ENCODE assay signal across 10 cellular contexts in the genomic region with DNA sequence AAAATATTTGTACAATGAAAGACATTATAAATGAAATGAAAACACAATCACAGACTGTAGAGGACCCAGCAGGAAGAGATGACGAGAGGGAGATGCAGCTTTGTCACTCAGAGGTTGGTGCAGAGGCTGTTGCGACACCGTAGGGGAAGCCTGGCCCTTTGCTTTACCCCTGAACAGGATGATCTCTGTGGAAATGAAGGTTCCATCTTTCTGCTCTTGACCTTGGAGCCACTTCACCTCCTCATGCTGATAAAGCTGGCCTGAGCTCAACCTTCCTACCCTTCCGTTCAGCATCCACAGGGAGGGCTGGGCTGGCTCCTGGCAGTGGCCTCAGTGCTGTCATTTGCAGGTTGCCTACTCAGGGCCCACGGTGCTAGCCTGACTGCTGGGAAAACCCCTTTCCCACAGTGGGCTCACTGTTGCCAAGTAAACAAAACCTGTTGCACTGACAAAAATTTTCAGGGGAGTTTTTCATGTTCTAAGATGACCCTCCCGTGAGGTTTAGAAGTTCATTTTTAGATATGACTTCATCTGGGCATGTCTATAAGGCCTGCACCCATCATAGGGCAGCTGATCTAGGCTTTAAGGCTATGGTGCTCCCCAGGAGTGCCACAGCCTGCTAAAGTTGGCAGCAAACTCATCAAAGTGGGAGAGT. TPM values are rescaled to one million over a fixed set of nuclear protein-coding genes. Genes with fewer than 3 reads are reported as not detected.
DNase-seq lines count a peak whose midpoint lies in the region; ATAC-seq, FAIRE-seq and TF ChIP-seq lines count a peak whose summit lies in the region.
"Had no signal": no experiment of that assay in that cellular context is flagged by ENCODE, and none has a peak within 500 bp of the region (broad histone marks: within the 10 kb centered on the region; RNA-seq: fewer than 3 reads in every experiment).

No MANE protein-coding gene starts in this region.

- H3K36me3 Mint-ChIP-seq in stimulated activated naive CD8-positive, alpha-beta T cell treated with anti-CD3 and anti-CD28 coated beads, Interleukin-15, Interleukin-2, amounts not matched to agents 100 ng/mL and 50 ng/mL, for 24 hours (ENCODE audit: low read depth), result no peaks in the 10 kb centered on the region

- no peak for DNase-seq in GM12891 (ENCODE audit: insufficient read length, low spot score)
- DNase-seq in HL-60 (ENCODE audit: low read depth in 1 of 2, low spot score in 1 of 2), result peak; percentile 56 to 71
- DNase-seq in activated T-helper 9 cell treated with anti-CD3 and anti-CD28 coated beads, Interleukin-2, amount 50 U/mL, for 16 hours (ENCODE audit: low read depth), result peak; percentile 20
- no peak for DNase-seq in head of caudate nucleus
- no peak for DNase-seq in NCI-H2171 (lab: John Stamatoyannopoulos, UW)
- no peak for DNase-seq in RKO (ENCODE audit: low spot score)

- intact Hi-C loops in head of caudate nucleus (cut with DNase I), result no loop called here

- TF ChIP-seq POLR2A in GM12891 (IDR thresholded peaks at IDR 0.05; ENCODE audit: low read depth, low read length), result peak; percentile 96

- peak; percentile 69 for ATAC-seq in GM21423 (IDR thresholded peaks at IDR 0.05; ENCODE audit: unreplicated experiment)

- peak overlapping the region; percentile 72 for H3K4me3 Mint-ChIP-seq in stimulated activated naive CD8-positive, alpha-beta T cell treated with anti-CD3 and anti-CD28 coated beads, Interleukin-15, Interleukin-2, amounts not matched to agents 100 ng/mL and 50 ng/mL, for 24 hours

- FAIRE-seq in GM12891 (lab: Jason Lieb, UNC), result peak; percentile 93

- no peaks in the 10 kb centered on the region for H3K27me3 ChIP-seq in HL-60 (ENCODE audit: insufficient read depth, poor library complexity, severe bottlenecking)
- H3K27me3 ChIP-seq: cardiac muscle cell had no signal

- no peaks in the 10 kb centered on the region for H3K27me3 Mint-ChIP-seq in stimulated activated naive CD8-positive, alpha-beta T cell treated with anti-CD3 and anti-CD28 coated beads, Interleukin-15, Interleukin-2, amounts not matched to agents 100 ng/mL and 50 ng/mL, for 24 hours

- H3K4me3 ChIP-seq in HL-60 (replicated peaks; ENCODE audit: insufficient read depth, low read length), result no peak overlapping the region
- H3K4me3 ChIP-seq: cardiac muscle cell, skin epidermis had no signal

- H3K27ac ChIP-seq in HL-60 (replicated peaks), result no peak overlapping the region
- H3K27ac ChIP-seq: cardiac muscle cell had no signal

- H3K27ac Mint-ChIP-seq in stimulated activated naive CD8-positive, alpha-beta T cell treated with anti-CD3 and anti-CD28 coated beads, Interleukin-15, Interleukin-2, amounts not matched to agents 100 ng/mL and 50 ng/mL, for 24 hours, result peak overlapping the region; percentile 88

- H3K9me3 Mint-ChIP-seq in stimulated activated naive CD8-positive, alpha-beta T cell treated with anti-CD3 and anti-CD28 coated beads, Interleukin-15, Interleukin-2, amounts not matched to agents 100 ng/mL and 50 ng/mL, for 24 hours, result no peaks in the 10 kb centered on the region

- H3K4me1 Mint-ChIP-seq in stimulated activated naive CD8-positive, alpha-beta T cell treated with anti-CD3 and anti-CD28 coated beads, Interleukin-15, Interleukin-2, amounts not matched to agents 100 ng/mL and 50 ng/mL, for 24 hours (ENCODE audit: low read depth), result peaks cover 45% of the 10 kb centered on the region

- no peak for TF ChIP-seq CTCF in HL-60 (IDR thresholded peaks at IDR 0.05; ENCODE audit: insufficient read depth, low read length)

TF ChIP-seq in GM12891, 5 proteins besides CTCF, POLR2A, EP300 and RAD21:
- TF ChIP-seq SPI1 (IDR thresholded peaks at IDR 0.05; ENCODE audit: low read depth, low read length) (no peak), POLR2AphosphoS5 (IDR thresholded peaks at IDR 0.05; ENCODE audit: low read depth, low read length) (peak; percentile 95), PAX5 (IDR thresholded peaks at IDR 0.05; ENCODE audit: insufficient read depth, low read length, severe bottlenecking) (no peak), TAF1 (IDR thresholded peaks at IDR 0.05; ENCODE audit: low read depth, low read length) (peak; percentile 84), POU2F2 (IDR thresholded peaks at IDR 0.05; ENCODE audit: low read depth, low read length) (peak; percentile 73)
TF ChIP-seq in GM12891: peak in this region for 3.

RNA-seq across cellular contexts. Expression of a gene that starts 3.0 kb away (rescaled TPM):
- polyA plus RNA-seq in GM12891 (2012; ENCODE audit: low read depth, missing spikeins), result 38.7 TPM
- polyA plus RNA-seq: cardiac muscle cell had no signal

RNA-seq across cellular contexts. Expression of a gene that starts 16.9 kb away (rescaled TPM):
- polyA plus RNA-seq in GM12891 (2012; ENCODE audit: low read depth, missing spikeins), result 18.0 TPM

RNA-seq across cellular contexts. Expression of a gene that starts 35.3 kb away (rescaled TPM):
- polyA plus RNA-seq in GM12891 (2012; ENCODE audit: low read depth, missing spikeins), result 4.9 TPM

Comparison
In these comparisons a context has a peak if more than half of its experiments do, and no peak if none do; other contexts are left out.
1. DNase-seq: peak in HL-60 (2 of 2) and activated T-helper 9 cell treated with anti-CD3 and anti-CD28 coated beads, Interleukin-2, amount 50 U/mL, for 16 hours (single experiment); none in GM12891 (single experiment), head of caudate nucleus (0 of 42), NCI-H2171 (single experiment) and RKO (single experiment).